23 cellular contexts compared by ENCODE assay signal in the genomic region with DNA sequence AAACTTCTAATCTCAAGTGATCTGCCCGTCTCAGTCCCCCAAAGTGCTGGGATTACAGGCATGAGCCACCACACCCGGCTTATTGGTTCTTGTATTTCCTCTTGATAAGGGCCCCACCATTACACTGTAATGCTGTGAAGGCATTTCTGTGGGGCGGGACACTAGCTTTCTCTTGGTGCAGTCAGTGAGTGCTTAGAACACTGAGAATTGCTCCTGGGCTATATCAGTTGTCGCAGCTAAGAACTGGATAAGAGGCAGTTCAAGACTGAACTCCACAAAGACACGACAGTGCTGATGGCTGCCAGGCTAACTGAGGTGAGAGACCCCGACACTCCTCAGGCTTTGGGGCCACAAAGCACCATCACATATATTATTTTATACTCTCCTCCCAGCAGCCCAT. TPM values are rescaled to one million over a fixed set of nuclear protein-coding genes. Genes with fewer than 3 reads are reported as not detected.
DNase-seq lines count a peak whose midpoint lies in the region; ATAC-seq and TF ChIP-seq lines count a peak whose summit lies in the region.
"Had no signal": no experiment of that assay in that cellular context is flagged by ENCODE, and none has a peak within 500 bp of the region (broad histone marks: within the 10 kb centered on the region; RNA-seq: fewer than 3 reads in every experiment).

No MANE protein-coding gene starts in this region.

- H3K9me3 Mint-ChIP-seq in activated T-helper 1 cell treated with anti-CD3 and anti-CD28 coated beads, Interleukin-12 subunit alpha, Interleukin-12 subunit beta, Interleukin-2, Interleukin-4 antibody, amounts not matched to agents 30 ng/mL and 10 ng/mL and 1 ng/mL, durations not matched to agents 14 hours and 24 hours and 36 hours: no peaks in the 10 kb centered on the region
- H3K9me3 Mint-ChIP-seq in naive B cell (no peaks in the 10 kb centered on the region), GM23338 (no peaks in the 10 kb centered on the region; the same call in 2 of the 3 replicates)
- H3K9me3 Mint-ChIP-seq: activated naive CD4-positive, alpha-beta T cell treated with anti-CD3 and anti-CD28 coated beads, Interleukin-2, amount 50 U/mL, for 24 hours; endodermal cell; WTC11 had no signal

- ATAC-seq in DND-41 (ENCODE audit: insufficient read depth, low read depth) (no peak), naive B cell (ENCODE audit: low read depth in 2 of 2) (no peak), HG02642 (IDR thresholded peaks at IDR 0.05; ENCODE audit: poor library complexity, unreplicated experiment) (no peak), GM23338 (no peak)
- ATAC-seq: left colon, WTC11 had no signal

- H3K4me2 ChIP-seq in DND-41 (ENCODE audit: insufficient read depth, low read length) (peak overlapping the region; percentile 33; the same call in 1 of the 2 replicates), GM23338 (no peak overlapping the region)

- H2AFZ ChIP-seq in DND-41 (ENCODE audit: low read depth, low read length) (no peak overlapping the region), GM23338 (no peak overlapping the region)

- no peak overlapping the region for H3K27ac Mint-ChIP-seq in activated T-helper 1 cell treated with anti-CD3 and anti-CD28 coated beads, Interleukin-12 subunit alpha, Interleukin-12 subunit beta, Interleukin-2, Interleukin-4 antibody, amounts not matched to agents 30 ng/mL and 10 ng/mL and 1 ng/mL, durations not matched to agents 14 hours and 24 hours and 36 hours
- no peak overlapping the region for H3K27ac Mint-ChIP-seq in naive B cell
- H3K27ac Mint-ChIP-seq in GM23338: no peak overlapping the region
- H3K27ac Mint-ChIP-seq: activated naive CD4-positive, alpha-beta T cell treated with anti-CD3 and anti-CD28 coated beads, Interleukin-2, amount 50 U/mL, for 24 hours; endodermal cell; WTC11 had no signal

- H3K4me1 ChIP-seq in A673 (ENCODE audit: insufficient read depth, low read length, poor library complexity, severe bottlenecking): peaks cover 6% of the 10 kb centered on the region
- peaks cover 47% of the 10 kb centered on the region for H3K4me1 ChIP-seq in DND-41 (ENCODE audit: insufficient read depth, low read length)
- peaks cover 10% of the 10 kb centered on the region for H3K4me1 ChIP-seq in GM23338 (ENCODE audit: insufficient read depth)

- no peaks in the 10 kb centered on the region for H3K36me3 Mint-ChIP-seq in activated T-helper 1 cell treated with anti-CD3 and anti-CD28 coated beads, Interleukin-12 subunit alpha, Interleukin-12 subunit beta, Interleukin-2, Interleukin-4 antibody, amounts not matched to agents 30 ng/mL and 10 ng/mL and 1 ng/mL, durations not matched to agents 14 hours and 24 hours and 36 hours (ENCODE audit: low read depth)
- H3K36me3 Mint-ChIP-seq in naive B cell (no peaks in the 10 kb centered on the region), GM23338 (ENCODE audit: low read depth) (no peaks in the 10 kb centered on the region)
- H3K36me3 Mint-ChIP-seq: activated naive CD4-positive, alpha-beta T cell treated with anti-CD3 and anti-CD28 coated beads, Interleukin-2, amount 50 U/mL, for 24 hours; WTC11 had no signal

- H3K27me3 Mint-ChIP-seq in activated T-helper 1 cell treated with anti-CD3 and anti-CD28 coated beads, Interleukin-12 subunit alpha, Interleukin-12 subunit beta, Interleukin-2, Interleukin-4 antibody, amounts not matched to agents 30 ng/mL and 10 ng/mL and 1 ng/mL, durations not matched to agents 14 hours and 24 hours and 36 hours (ENCODE audit: insufficient read depth): no peaks in the 10 kb centered on the region
- H3K27me3 Mint-ChIP-seq in naive B cell: no peaks in the 10 kb centered on the region
- H3K27me3 Mint-ChIP-seq in GM23338 (ENCODE audit: insufficient read depth, low read depth, poor library complexity): peaks cover 25% of the 10 kb centered on the region
- H3K27me3 Mint-ChIP-seq: activated naive CD4-positive, alpha-beta T cell treated with anti-CD3 and anti-CD28 coated beads, Interleukin-2, amount 50 U/mL, for 24 hours had no signal

- BruUV-seq in A673 (replicated peaks; lab: Mats Ljungman, UMichigan): no TSS peak

- no peak overlapping the region for H3K9ac ChIP-seq in DND-41 (ENCODE audit: low read depth, low read length)
- H3K9ac ChIP-seq: BLaER1 treated with 17β-estradiol and CSF1 and Interleukin-3, amounts not matched to agents 10 nM and 100 nM had no signal

- intact Hi-C loops in A673 (cut with micrococcal nuclease; ENCODE audit: unreplicated experiment): no loop called here
- intact Hi-C loops in activated T-helper 1 cell treated with anti-CD3 and anti-CD28 coated beads, Interleukin-12 subunit alpha, Interleukin-12 subunit beta, Interleukin-2, Interleukin-4 antibody, amounts not matched to agents 30 ng/mL and 10 ng/mL and 1 ng/mL, durations not matched to agents 14 hours and 24 hours and 36 hours (cut with micrococcal nuclease): loop anchor here (10.0 kb wide), 1 partner anchor 396 kb away; a partner anchor contains a TSS

- H4K20me1 ChIP-seq in DND-41 (ENCODE audit: insufficient read depth, low read length) (no peaks in the 10 kb centered on the region), GM23338 (replicated peaks; ENCODE audit: insufficient read depth) (no peaks in the 10 kb centered on the region; the same call in 1 of the 2 replicates)

- H3K27ac ChIP-seq in A673 (ENCODE audit: low read depth, low read length, poor library complexity, severe bottlenecking): no peak overlapping the region
- H3K27ac ChIP-seq in DND-41 (ENCODE audit: low read length): no peak overlapping the region
- H3K27ac ChIP-seq in GM23338 (ENCODE audit: low read depth): no peak overlapping the region
- H3K27ac ChIP-seq: BLaER1 treated with 17β-estradiol and CSF1 and Interleukin-3, amounts not matched to agents 10 nM and 100 nM; esophagus squamous epithelium; tibial artery had no signal

- CTCF ChIA-PET in A673 (lab: Charles Lee): interaction anchor here (0.6 to 0.7 kb wide), 2 partner anchors 214 to 593 kb away, joined by 3 to 4 read pairs; no protein-coding TSS in a partner anchor

- H3F3A ChIP-seq in GM23338 (replicated peaks; ENCODE audit: low read depth): peaks cover 8% of the 10 kb centered on the region; the same call in 1 of the 2 replicates

- H3K4me1 Mint-ChIP-seq in activated T-helper 1 cell treated with anti-CD3 and anti-CD28 coated beads, Interleukin-12 subunit alpha, Interleukin-12 subunit beta, Interleukin-2, Interleukin-4 antibody, amounts not matched to agents 30 ng/mL and 10 ng/mL and 1 ng/mL, durations not matched to agents 14 hours and 24 hours and 36 hours (ENCODE audit: low read depth): peaks cover 20% of the 10 kb centered on the region
- H3K4me1 Mint-ChIP-seq in naive B cell (peaks cover 3 to 12% (median 10%) of the 10 kb centered on the region in 3 donors), GM23338 (peaks cover 22% of the 10 kb centered on the region)

- H3K9me3 ChIP-seq in A673 (ENCODE audit: low read depth, low read length, poor library complexity, severe bottlenecking) (no peaks in the 10 kb centered on the region), DND-41 (ENCODE audit: insufficient read depth, low read length, severe bottlenecking) (no peaks in the 10 kb centered on the region)
- H3K9me3 ChIP-seq: BLaER1 treated with 17β-estradiol and CSF1 and Interleukin-3, amounts not matched to agents 10 nM and 100 nM; esophagus squamous epithelium; tibial artery had no signal

- peak overlapping the region; percentile 59 for H3K4me3 ChIP-seq in A673 (ENCODE audit: low read depth, low read length, poor library complexity, severe bottlenecking)
- no peak overlapping the region for H3K4me3 ChIP-seq in DND-41 (ENCODE audit: low read depth in 1 of 2, low read length in 2 of 2)
- H3K4me3 ChIP-seq in GM23338: no peak overlapping the region
- H3K4me3 ChIP-seq: BLaER1 treated with 17β-estradiol and CSF1 and Interleukin-3, amounts not matched to agents 10 nM and 100 nM; esophagus squamous epithelium; tibial artery had no signal

- H3K79me2 ChIP-seq in DND-41 (ENCODE audit: insufficient read depth, low read length) (peaks cover 10% of the 10 kb centered on the region), GM23338 (replicated peaks; ENCODE audit: insufficient read depth) (no peaks in the 10 kb centered on the region)

- TF ChIP-seq CTCF in A673 (conservative IDR thresholded peaks at IDR 0.05; ENCODE audit: low read depth, low read length) (no peak), DND-41 (IDR thresholded peaks at IDR 0.05; ENCODE audit: borderline replicate concordance, extremely low read depth, low read length, poor library complexity, severe bottlenecking) (no peak), GM23338 (conservative IDR thresholded peaks at IDR 0.05; ENCODE audit: low read depth in 2 of 2) (no peak)

- DNase-seq in A673 (ENCODE audit: low spot score) (no peak), DND-41 (no peak), naive B cell (no peak), GM23338 (ENCODE audit: low spot score) (no peak)
- DNase-seq in activated T-helper 1 cell treated with anti-CD3 and anti-CD28 coated beads, Interleukin-12 subunit alpha, Interleukin-12 subunit beta, Interleukin-2, Interleukin-4 antibody, amounts not matched to agents 30 ng/mL and 10 ng/mL and 1 ng/mL, durations not matched to agents 14 hours and 24 hours and 36 hours (ENCODE audit: low spot score): no peak
- DNase-seq in NK-92 treated with Interleukin-12 subunit alpha and Interleukin-12 subunit beta, amount 100 ng/mL, for 24 hours (lab: John Stamatoyannopoulos, UW): no peak
- DNase-seq: aorta; Calu3; central memory CD4-positive, alpha-beta T cell; endodermal cell; esophagus squamous epithelium; foreskin melanocyte; Karpas-422; left colon; mesenchymal stem cell; NCI-H1436; NCI-H2081 treated with DMSO at 0.1 percent for 48 hours; NCI-H345; tibial artery had no signal

- H3K9me2 ChIP-seq in GM23338 (ENCODE audit: insufficient read depth): no peaks in the 10 kb centered on the region

- H3K36me3 ChIP-seq in A673 (ENCODE audit: insufficient read depth, low read length, poor library complexity, severe bottlenecking) (no peaks in the 10 kb centered on the region), DND-41 (ENCODE audit: insufficient read depth, low read length) (no peaks in the 10 kb centered on the region), GM23338 (ENCODE audit: insufficient read depth) (no peaks in the 10 kb centered on the region)
- H3K36me3 ChIP-seq: esophagus squamous epithelium had no signal

- H3K4me3 Mint-ChIP-seq in activated T-helper 1 cell treated with anti-CD3 and anti-CD28 coated beads, Interleukin-12 subunit alpha, Interleukin-12 subunit beta, Interleukin-2, Interleukin-4 antibody, amounts not matched to agents 30 ng/mL and 10 ng/mL and 1 ng/mL, durations not matched to agents 14 hours and 24 hours and 36 hours: peak overlapping the region; percentile 39
- H3K4me3 Mint-ChIP-seq in naive B cell: peak overlapping the region in 5 of 8 donors; percentile 30 to 84 (median 55)
- H3K4me3 Mint-ChIP-seq in GM23338: no peak overlapping the region
- H3K4me3 Mint-ChIP-seq: endodermal cell, WTC11 had no signal

- H3K27me3 ChIP-seq in A673 (replicated peaks; ENCODE audit: insufficient read depth, low read depth, low read length, poor library complexity): no peaks in the 10 kb centered on the region
- no peaks in the 10 kb centered on the region for H3K27me3 ChIP-seq in DND-41 (ENCODE audit: insufficient read depth, low read length, poor library complexity)
- H3K27me3 ChIP-seq in GM23338 (ENCODE audit: insufficient read depth): peaks cover 16% of the 10 kb centered on the region
- H3K27me3 ChIP-seq: BLaER1 treated with 17β-estradiol and CSF1 and Interleukin-3, amounts not matched to agents 10 nM and 100 nM; esophagus squamous epithelium; tibial artery had no signal

- POLR2A ChIA-PET in A673 (lab: Charles Lee; ENCODE audit: low non-redundant PET): no interaction called here

RNA-seq across cellular contexts. Expression of a gene that starts 2.1 kb away (rescaled TPM):
- 39.1 and 40.2 TPM in 2 replicates for total RNA-seq in A673 (2021)
- total RNA-seq in activated T-helper 1 cell treated with anti-CD3 and anti-CD28 coated beads, Interleukin-12 subunit alpha, Interleukin-12 subunit beta, Interleukin-2, Interleukin-4 antibody, amounts not matched to agents 30 ng/mL and 10 ng/mL and 1 ng/mL, durations not matched to agents 14 hours and 24 hours and 36 hours: 12.2 and 12.4 TPM in 2 replicates
- 1 to 10 TPM; 3.3 to 8.9 (median 5.6) TPM for polyA plus RNA-seq in naive B cell (ENCODE audit: low read depth in 6 of 6)
- 8.8 and 9.7 TPM in 2 replicates for total RNA-seq in GM23338 (2014; rRNA removed; shearing (Covaris generic))
- 8.4 and 9.7 TPM in 2 replicates for polyA plus RNA-seq in GM23338 (2016; fragmentation: Nextera tagmentation; extraction: Ambion mirVana)

RNA-seq across cellular contexts. Expression of a gene that starts 10.2 kb away (rescaled TPM):
- total RNA-seq in A673 (2021): 31.0 and 46.8 TPM in 2 replicates
- total RNA-seq in activated T-helper 1 cell treated with anti-CD3 and anti-CD28 coated beads, Interleukin-12 subunit alpha, Interleukin-12 subunit beta, Interleukin-2, Interleukin-4 antibody, amounts not matched to agents 30 ng/mL and 10 ng/mL and 1 ng/mL, durations not matched to agents 14 hours and 24 hours and 36 hours: 1.1 and 1.5 TPM in 2 replicates
- polyA plus RNA-seq in naive B cell (ENCODE audit: low read depth in 6 of 6) (1 to 10 TPM in 2 of 6 donors, under 1 TPM in 4; 0.28 to 1.1 (median 0.77) TPM), GM23338 (2016; fragmentation: Nextera tagmentation; extraction: Ambion mirVana) (3.2 and 4.5 TPM in 2 replicates)
- total RNA-seq in GM23338 (2014; rRNA removed; shearing (Covaris generic)): 4.8 and 15.4 TPM in 2 replicates

RNA-seq across cellular contexts. Expression of a gene that starts 17.2 kb away (rescaled TPM):
- total RNA-seq in A673 (2021): 235 and 237 TPM in 2 replicates
- 322 and 332 TPM in 2 replicates for total RNA-seq in activated T-helper 1 cell treated with anti-CD3 and anti-CD28 coated beads, Interleukin-12 subunit alpha, Interleukin-12 subunit beta, Interleukin-2, Interleukin-4 antibody, amounts not matched to agents 30 ng/mL and 10 ng/mL and 1 ng/mL, durations not matched to agents 14 hours and 24 hours and 36 hours
- polyA plus RNA-seq in naive B cell (ENCODE audit: low read depth in 6 of 6) (100 to 1,000 TPM; 594 to 733 (median 606) TPM), GM23338 (2016; fragmentation: Nextera tagmentation; extraction: Ambion mirVana) (568 and 617 TPM in 2 replicates)
- 155 and 226 TPM in 2 replicates for total RNA-seq in GM23338 (2014; rRNA removed; shearing (Covaris generic))

RNA-seq across cellular contexts. Expression of a gene that starts 30.3 kb away (rescaled TPM):
- total RNA-seq in A673 (2021): 8.4 and 9.4 TPM in 2 replicates
- total RNA-seq in activated T-helper 1 cell treated with anti-CD3 and anti-CD28 coated beads, Interleukin-12 subunit alpha, Interleukin-12 subunit beta, Interleukin-2, Interleukin-4 antibody, amounts not matched to agents 30 ng/mL and 10 ng/mL and 1 ng/mL, durations not matched to agents 14 hours and 24 hours and 36 hours: 12.9 and 18.0 TPM in 2 replicates
- polyA plus RNA-seq in naive B cell (ENCODE audit: low read depth in 6 of 6) (not detected), GM23338 (2016; fragmentation: Nextera tagmentation; extraction: Ambion mirVana) (3.5 and 4.5 TPM in 2 replicates)
- 2.3 and 4.1 TPM in 2 replicates for total RNA-seq in GM23338 (2014; rRNA removed; shearing (Covaris generic))

RNA-seq across cellular contexts. Expression of a gene that starts 35.0 kb away (rescaled TPM):
- 0.22 TPM in 1 of 2 replicates, not detected in the other for total RNA-seq in A673 (2021)
- 0.34 and 0.96 TPM in 2 replicates for total RNA-seq in activated T-helper 1 cell treated with anti-CD3 and anti-CD28 coated beads, Interleukin-12 subunit alpha, Interleukin-12 subunit beta, Interleukin-2, Interleukin-4 antibody, amounts not matched to agents 30 ng/mL and 10 ng/mL and 1 ng/mL, durations not matched to agents 14 hours and 24 hours and 36 hours
- polyA plus RNA-seq in naive B cell (ENCODE audit: low read depth in 6 of 6) (1 to 10 TPM in 2 of 6 donors, not detected in 4; 1.2 to 1.3 TPM), GM23338 (2016; fragmentation: Nextera tagmentation; extraction: Ambion mirVana) (0.55 and 0.66 TPM in 2 replicates)
- 0.19 and 0.38 TPM in 2 replicates for total RNA-seq in GM23338 (2014; rRNA removed; shearing (Covaris generic))
- total RNA-seq: esophagus squamous epithelium had no signal
